Comparison of ENCODE assay signal across 1 cellular context in genomic region chr11:2563216-2564007, GRCh38.
TF ChIP-seq lines count a peak whose summit lies in the region.

No MANE protein-coding gene starts in this region.

TF ChIP-seq in HepG2, 621 proteins besides CTCF, POLR2A, EP300 and RAD21 (continued from another document and continues in another):
- TF ChIP-seq ZNF281 (CRISPR knock-in tag; IDR thresholded peaks at IDR 0.05; ENCODE audit: borderline replicate concordance), result peak; percentile 58; the same call in 1 of the 2 replicates
- TF ChIP-seq ZUFSP (CRISPR knock-in tag; IDR thresholded peaks at IDR 0.05; ENCODE audit: borderline replicate concordance), result no peak
- TF ChIP-seq CENPBD1 (CRISPR knock-in tag; IDR thresholded peaks at IDR 0.05; ENCODE audit: borderline replicate concordance, low read depth), result no peak
- no peak for TF ChIP-seq FOXM1 (CRISPR knock-in tag; IDR thresholded peaks at IDR 0.05)
- no peak for TF ChIP-seq GTF3A (CRISPR knock-in tag; conservative IDR thresholded peaks at IDR 0.05)
- peak; percentile 60; the same call in 1 of the 2 replicates for TF ChIP-seq GZF1 (CRISPR knock-in tag; IDR thresholded peaks at IDR 0.05)
- TF ChIP-seq ELF3 (CRISPR knock-in tag; IDR thresholded peaks at IDR 0.05), result peak; percentile 55; the same call in 1 of the 2 replicates
- no peak for TF ChIP-seq ZNF709 (CRISPR knock-in tag; IDR thresholded peaks at IDR 0.05)
- TF ChIP-seq ZNF276 (CRISPR knock-in tag; IDR thresholded peaks at IDR 0.05; ENCODE audit: low read depth), result peak; percentile 37; the same call in 1 of the 2 replicates
- TF ChIP-seq ZBTB44 (CRISPR knock-in tag; IDR thresholded peaks at IDR 0.05), result no peak
- no peak for TF ChIP-seq XBP1 (CRISPR knock-in tag; IDR thresholded peaks at IDR 0.05)
- peak; percentile 50; the same call in 1 of the 2 replicates for TF ChIP-seq ZNF772 (CRISPR knock-in tag; IDR thresholded peaks at IDR 0.05)
- no peak for TF ChIP-seq POLR2AphosphoS2 (IDR thresholded peaks at IDR 0.05; ENCODE audit: low read depth, low read length)
- no peak for TF ChIP-seq RNF219 (CRISPR knock-in tag; IDR thresholded peaks at IDR 0.05)
- TF ChIP-seq TAF15 (IDR thresholded peaks at IDR 0.05; ENCODE audit: low read depth, low read length, poor library complexity, severe bottlenecking), result no peak
- 0 out of 2 replicates have a peak, but pooled peaks have one; percentile 9 for TF ChIP-seq GMEB1 (CRISPR knock-in tag; IDR thresholded peaks at IDR 0.05; ENCODE audit: borderline replicate concordance)
- TF ChIP-seq ZNF138 (CRISPR knock-in tag; IDR thresholded peaks at IDR 0.05; ENCODE audit: low read depth), result no peak
- peak; percentile 48; the same call in 1 of the 2 replicates for TF ChIP-seq ZBTB7A (CRISPR knock-in tag; IDR thresholded peaks at IDR 0.05)
- peak; percentile 36; the same call in 1 of the 2 replicates for TF ChIP-seq ZNF652 (CRISPR knock-in tag; IDR thresholded peaks at IDR 0.05; ENCODE audit: borderline replicate concordance, low read depth)
- TF ChIP-seq ZNF816 (CRISPR knock-in tag; IDR thresholded peaks at IDR 0.05; ENCODE audit: borderline replicate concordance), result no peak
- TF ChIP-seq KLF16 (CRISPR knock-in tag; IDR thresholded peaks at IDR 0.05), result peak in 1 of 2 experiments; percentile 54; a peak in 1 of 4 replicates
- TF ChIP-seq ZNF576 (CRISPR knock-in tag; IDR thresholded peaks at IDR 0.05), result no peak
- no peak for TF ChIP-seq ARNT (IDR thresholded peaks at IDR 0.05)
- no peak for TF ChIP-seq ZNF543 (CRISPR knock-in tag; IDR thresholded peaks at IDR 0.05)
- peak; percentile 80 for TF ChIP-seq ZNF317 (CRISPR knock-in tag; IDR thresholded peaks at IDR 0.05)
- peak; percentile 24; the same call in 1 of the 2 replicates for TF ChIP-seq MAFF (IDR thresholded peaks at IDR 0.05; ENCODE audit: low read depth, low read length)
- TF ChIP-seq ZNF577 (CRISPR knock-in tag; IDR thresholded peaks at IDR 0.05; ENCODE audit: borderline replicate concordance, low read depth), result no peak
- TF ChIP-seq ZNF572 (CRISPR knock-in tag; IDR thresholded peaks at IDR 0.05), result no peak
- TF ChIP-seq GATA4 (IDR thresholded peaks at IDR 0.05; ENCODE audit: borderline replicate concordance, low read depth), result peak; percentile 76; the same call in 1 of the 2 replicates
- no peak for TF ChIP-seq ZNF230 (CRISPR knock-in tag; IDR thresholded peaks at IDR 0.05)
- TF ChIP-seq SKI (IDR thresholded peaks at IDR 0.05; ENCODE audit: partially characterized antibody), result no peak
- TF ChIP-seq ZNF44 (CRISPR knock-in tag; IDR thresholded peaks at IDR 0.05), result no peak
- peak; percentile 93 for TF ChIP-seq MED1 (CRISPR knock-in tag; IDR thresholded peaks at IDR 0.05)
- TF ChIP-seq FOXK2 (IDR thresholded peaks at IDR 0.05), result no peak
- no peak for TF ChIP-seq RFX3 (CRISPR knock-in tag; IDR thresholded peaks at IDR 0.05)
- TF ChIP-seq YY1 (IDR thresholded peaks at IDR 0.05; ENCODE audit: insufficient read depth, insufficient replicate concordance, low read depth, low read length), result peak; percentile 46
- no peak for TF ChIP-seq ZFP62 (CRISPR knock-in tag; IDR thresholded peaks at IDR 0.05)
- TF ChIP-seq PCBP1 (IDR thresholded peaks at IDR 0.05; ENCODE audit: borderline replicate concordance, low read depth, low read length), result no peak
- TF ChIP-seq AGO2 (optimal IDR thresholded peaks at IDR 0.05; ENCODE audit: low read depth, low read length), result no peak
- no peak for TF ChIP-seq TOPORS (CRISPR knock-in tag; IDR thresholded peaks at IDR 0.05)
- no peak for TF ChIP-seq KDM3A (CRISPR knock-in tag; IDR thresholded peaks at IDR 0.05; ENCODE audit: low read depth)
- peak; percentile 80 for TF ChIP-seq ZNF501 (CRISPR knock-in tag; IDR thresholded peaks at IDR 0.05)
- TF ChIP-seq ZBTB25 (CRISPR knock-in tag; IDR thresholded peaks at IDR 0.05), result 0 out of 2 replicates have a peak, but pooled peaks have one; percentile 33
- no peak for TF ChIP-seq TMF1 (CRISPR knock-in tag; IDR thresholded peaks at IDR 0.05; ENCODE audit: low read depth)
- TF ChIP-seq ZNF713 (CRISPR knock-in tag; IDR thresholded peaks at IDR 0.05), result 0 out of 2 replicates have a peak, but pooled peaks have one; percentile 86
- TF ChIP-seq MED8 (CRISPR knock-in tag; IDR thresholded peaks at IDR 0.05; ENCODE audit: insufficient replicate concordance), result peak; percentile 61
- TF ChIP-seq ZBTB7B (CRISPR knock-in tag; IDR thresholded peaks at IDR 0.05), result peak; percentile 85
- no peak for TF ChIP-seq JUND (CRISPR knock-in tag; IDR thresholded peaks at IDR 0.05)
- TF ChIP-seq NFIB (CRISPR knock-in tag; IDR thresholded peaks at IDR 0.05; ENCODE audit: borderline replicate concordance), result no peak
- TF ChIP-seq TBX3 (IDR thresholded peaks at IDR 0.05; ENCODE audit: borderline replicate concordance), result 0 out of 2 replicates have a peak, but pooled peaks have one; percentile 15
- no peak for TF ChIP-seq HOXA7 (CRISPR knock-in tag; IDR thresholded peaks at IDR 0.05)
- TF ChIP-seq CEBPB (IDR thresholded peaks at IDR 0.05; ENCODE audit: borderline replicate concordance, low read depth, low read length), result peak; percentile 93
- peak; percentile 76 for TF ChIP-seq ZC3H13 (CRISPR knock-in tag; IDR thresholded peaks at IDR 0.05)
- TF ChIP-seq HDAC2 (CRISPR knock-in tag; IDR thresholded peaks at IDR 0.05), result peak; percentile 82
- peak; percentile 9 for TF ChIP-seq PHF8 (CRISPR knock-in tag; IDR thresholded peaks at IDR 0.05)
- TF ChIP-seq PHF5A (CRISPR knock-in tag; IDR thresholded peaks at IDR 0.05; ENCODE audit: low read depth, unreplicated experiment), result no peak
- no peak for TF ChIP-seq ZNF256 (CRISPR knock-in tag; conservative IDR thresholded peaks at IDR 0.05)
- peak; percentile 75 for TF ChIP-seq ZMYM4 (CRISPR knock-in tag; IDR thresholded peaks at IDR 0.05)
- TF ChIP-seq ZNF605 (CRISPR knock-in tag; IDR thresholded peaks at IDR 0.05), result peak; percentile 46; the same call in 1 of the 2 replicates
- TF ChIP-seq GFI1 (CRISPR knock-in tag; IDR thresholded peaks at IDR 0.05; ENCODE audit: borderline replicate concordance), result no peak
- TF ChIP-seq ZNF598 (CRISPR knock-in tag; IDR thresholded peaks at IDR 0.05; ENCODE audit: borderline replicate concordance), result 0 out of 2 replicates have a peak, but pooled peaks have one; percentile 38
- no peak for TF ChIP-seq KAT2B (IDR thresholded peaks at IDR 0.05; ENCODE audit: borderline replicate concordance, low read depth, low read length)
